In the genomic region with DNA sequence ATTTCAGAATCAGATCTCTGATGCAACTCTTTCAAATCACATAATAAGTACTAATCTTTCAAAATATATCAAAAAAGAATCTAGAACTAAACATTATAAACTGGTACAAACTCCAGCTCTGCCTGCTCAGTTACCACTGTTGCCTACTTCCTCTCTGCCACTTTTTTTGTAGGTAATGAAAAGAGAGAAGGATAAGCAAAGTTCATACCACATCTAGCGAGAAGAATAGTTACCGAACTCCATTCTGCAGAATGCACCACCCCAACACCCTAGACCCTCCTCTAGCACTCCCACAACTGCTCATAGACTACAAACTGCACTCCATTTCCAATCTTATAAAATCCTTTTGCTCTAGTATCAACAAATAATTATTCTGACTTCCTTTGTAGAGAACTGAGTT, we compare ENCODE assay signal across 26 cellular contexts. TPM values are rescaled to one million over a fixed set of nuclear protein-coding genes. Genes with fewer than 3 reads are reported as not detected.
DNase-seq lines count a peak whose midpoint lies in the region; ATAC-seq, FAIRE-seq and TF ChIP-seq lines count a peak whose summit lies in the region.
"Had no signal": no experiment of that assay in that cellular context is flagged by ENCODE, and none has a peak within 500 bp of the region (broad histone marks: within the 10 kb centered on the region; RNA-seq: fewer than 3 reads in every experiment).

No MANE protein-coding gene starts in this region.

- no peak for FAIRE-seq in GM12878 (lab: Jason Lieb, UNC)
- FAIRE-seq: G401.6, H1 had no signal

- no peaks in the 10 kb centered on the region for H3K36me3 ChIP-seq in Loucy (ENCODE audit: insufficient read depth, low read length)
- H3K36me3 ChIP-seq in GM12878 (ENCODE audit: control insufficient read depth in 2 of 2, insufficient read depth in 2 of 2, low read length in 1 of 2), result no peaks in the 10 kb centered on the region
- H3K36me3 ChIP-seq: adrenal gland, colonic mucosa, heart right ventricle, tibial nerve had no signal

- TF ChIP-seq POLR2A in GM12878 (IDR thresholded peaks at IDR 0.05; ENCODE audit: low read depth, low read length), result no peak

- H3K4me2 ChIP-seq in Loucy (ENCODE audit: low read depth, low read length, poor library complexity, severe bottlenecking), result no peak overlapping the region
- no peak overlapping the region for H3K4me2 ChIP-seq in GM12878 (ENCODE audit: control insufficient read depth, insufficient read depth)
- H3K4me2 ChIP-seq: KMS-11 had no signal

- SMC1A ChIA-PET in GM12878 (lab: Charles Lee; ENCODE audit: uncharacterized antibody, unreplicated experiment), result interaction anchor here (0.7 to 1.2 kb wide), 3 partner anchors 9 to 28 kb away, joined by 3 read pairs; no protein-coding TSS in a partner anchor

- TF ChIP-seq EP300 in GM12878 (IDR thresholded peaks at IDR 0.05; ENCODE audit: borderline replicate concordance in 1 of 2, control insufficient read depth in 1 of 2, low read depth in 2 of 2, low read length in 2 of 2), result no peak

- H3K9ac ChIP-seq in Loucy (ENCODE audit: low read depth, low read length, poor library complexity, severe bottlenecking) (no peak overlapping the region), GM12878 (ENCODE audit: control insufficient read depth, insufficient read depth, low read length) (no peak overlapping the region)
- H3K9ac ChIP-seq: KMS-11 had no signal

- WGBS in GM12878 (ENCODE audit: insufficient coverage, insufficient replicate concordance, low lambda C conversion rate, missing lambda C conversion rate), result 100% methylated on average over 2 of the region's 2 CpGs

- no TSS peak for BruUV-seq in GM12878 (replicated peaks; lab: Mats Ljungman, UMichigan)

- H3K9me3 ChIP-seq in Loucy (ENCODE audit: insufficient read depth, low read depth, low read length) (no peaks in the 10 kb centered on the region), GM12878 (replicated peaks; ENCODE audit: control insufficient read depth, insufficient read depth, low read length) (no peaks in the 10 kb centered on the region)
- H3K9me3 ChIP-seq: adrenal gland, colonic mucosa, heart right ventricle, psoas muscle, tibial nerve had no signal

- POLR2A ChIA-PET in GM12878 (lab: Charles Lee), result interaction anchor here (1.3 to 1.6 kb wide), 2 partner anchors 18 to 20 kb away, joined by 5 to 7 read pairs; no protein-coding TSS in a partner anchor

- no peak overlapping the region for H3K27ac ChIP-seq in GM12878 (ENCODE audit: control insufficient read depth, insufficient read depth)
- H3K27ac ChIP-seq: adrenal gland, colonic mucosa, foreskin keratinocyte, heart right ventricle, KMS-11, psoas muscle, tibial nerve had no signal

- H3K79me2 ChIP-seq in Loucy (ENCODE audit: insufficient read depth, low read length) (no peaks in the 10 kb centered on the region), GM12878 (ENCODE audit: control insufficient read depth, insufficient read depth, low read length) (no peaks in the 10 kb centered on the region)

- H3K27me3 ChIP-seq in Loucy (ENCODE audit: insufficient read depth, low read length, poor library complexity, severe bottlenecking), result no peaks in the 10 kb centered on the region
- no peaks in the 10 kb centered on the region for H3K27me3 ChIP-seq in GM12878 (replicated peaks in 1 of 2; ENCODE audit: control insufficient read depth in 2 of 2, insufficient read depth in 2 of 2, low read length in 1 of 2)
- H3K27me3 ChIP-seq: adrenal gland, colonic mucosa, foreskin keratinocyte, heart right ventricle, tibial nerve had no signal

- TF ChIP-seq CTCF in Loucy (conservative IDR thresholded peaks at IDR 0.05; ENCODE audit: low read length) (no peak), GM12878 (IDR thresholded peaks at IDR 0.05 in 2 of 3, conservative IDR thresholded peaks at IDR 0.05 in 1 of 3; ENCODE audit: control insufficient read depth in 2 of 3, extremely low read depth in 1 of 3, insufficient read depth in 1 of 3, low read depth in 3 of 3, low read length in 3 of 3) (no peak)

- H3F3A ChIP-seq in Loucy (ENCODE audit: low read depth), result no peaks in the 10 kb centered on the region

- H3K4me3 ChIP-seq in Loucy (ENCODE audit: low read length, poor library complexity, severe bottlenecking) (no peak overlapping the region), GM12878 (no peak overlapping the region)
- H3K4me3 ChIP-seq: adrenal gland, colonic mucosa, heart right ventricle, psoas muscle, tibial nerve had no signal

- ATAC-seq in GM12878 (no peak), GM21825 (IDR thresholded peaks at IDR 0.05; ENCODE audit: unreplicated experiment) (no peak)
- ATAC-seq: foreskin keratinocyte, heart right ventricle, psoas muscle, SK-N-SH treated with all-trans-retinoic acid at 6 μM for 48 hours had no signal

- intact Hi-C loops in GM12878 (cut with micrococcal nuclease; ENCODE audit: unreplicated experiment), result loop anchor here (5.0 kb wide), 1 partner anchor 62 kb away; the partner anchor contains the start of gene RPS3A

- no peaks in the 10 kb centered on the region for H3K9me2 ChIP-seq in Loucy (replicated peaks; ENCODE audit: low read depth, low read length)

- in situ Hi-C loops in GM12878 (cut with MboI), result no loop called here

- RAD21 ChIA-PET in GM12878 (lab: Charles Lee; ENCODE audit: unreplicated experiment), result interaction anchor here (0.5 to 1.6 kb wide), 3 partner anchors 18 to 25 kb away, joined by 3 to 5 read pairs (median 4); no protein-coding TSS in a partner anchor

- no peaks in the 10 kb centered on the region for H4K20me1 ChIP-seq in Loucy (ENCODE audit: insufficient read depth, low read length, poor library complexity, severe bottlenecking)
- no peaks in the 10 kb centered on the region for H4K20me1 ChIP-seq in GM12878 (ENCODE audit: control insufficient read depth, insufficient read depth)

- peak; percentile 33 for DNase-seq in COR-L47 (lab: John Stamatoyannopoulos, UW)
- DNase-seq in NCI-H69 (lab: John Stamatoyannopoulos, UW), result peak; percentile 28
- DNase-seq in GM12878 (ENCODE audit: low read depth, low spot score), result no peak
- no peak for DNase-seq in activated T-cell treated with anti-CD3 and anti-CD28 coated beads, Interleukin-2, amount 50 U/mL, for 48 hours
- no peak for DNase-seq in retina
- no peak for DNase-seq in stimulated activated naive CD4-positive, alpha-beta T cell (lab: John Stamatoyannopoulos, UW)
- DNase-seq: activated CD4-positive, alpha-beta T cell treated with anti-CD3 and anti-CD28 coated beads for 1 hour; activated gamma-delta T cell treated with Interleukin-2 at 50 U/mL for 16 hours; adrenal gland; C1 segment of cervical spinal cord; effector memory CD4-positive, alpha-beta T cell; foreskin keratinocyte; heart right ventricle; mammary epithelial cell; NCI-H524; psoas muscle; stimulated activated CD8-positive, alpha-beta memory T cell treated with anti-CD3 and anti-CD28 coated beads, Interleukin-4, amount 100 ng/mL, for 48 hours; T-helper 9 cell had no signal

- TF ChIP-seq RAD21 in GM12878 (IDR thresholded peaks at IDR 0.05; ENCODE audit: insufficient read depth, low read depth, low read length), result no peak

- H3K4me1 ChIP-seq in Loucy (ENCODE audit: insufficient read depth, low read length, poor library complexity, severe bottlenecking) (no peaks in the 10 kb centered on the region), GM12878 (ENCODE audit: control insufficient read depth, insufficient read depth, low read length) (peaks cover 18% of the 10 kb centered on the region)
- H3K4me1 ChIP-seq: adrenal gland, colonic mucosa, psoas muscle, tibial nerve had no signal

- H2AFZ ChIP-seq in Loucy (ENCODE audit: low read length) (peak overlapping the region; percentile 77; the same call in 1 of the 2 replicates), GM12878 (ENCODE audit: control insufficient read depth, low read depth, low read length) (peak overlapping the region; percentile 21; the same call in 1 of the 2 replicates)

- CTCF ChIA-PET in GM12878 (lab: Yijun Ruan, JAX), result interaction anchor here (0.7 to 1.3 kb wide), 4 partner anchors 11 to 64 kb away, joined by 3 to 4 read pairs (median 3); no protein-coding TSS in a partner anchor

TF ChIP-seq in GM12878, 131 proteins besides CTCF, POLR2A, EP300 and RAD21:
- TF ChIP-seq, protein P1, sequence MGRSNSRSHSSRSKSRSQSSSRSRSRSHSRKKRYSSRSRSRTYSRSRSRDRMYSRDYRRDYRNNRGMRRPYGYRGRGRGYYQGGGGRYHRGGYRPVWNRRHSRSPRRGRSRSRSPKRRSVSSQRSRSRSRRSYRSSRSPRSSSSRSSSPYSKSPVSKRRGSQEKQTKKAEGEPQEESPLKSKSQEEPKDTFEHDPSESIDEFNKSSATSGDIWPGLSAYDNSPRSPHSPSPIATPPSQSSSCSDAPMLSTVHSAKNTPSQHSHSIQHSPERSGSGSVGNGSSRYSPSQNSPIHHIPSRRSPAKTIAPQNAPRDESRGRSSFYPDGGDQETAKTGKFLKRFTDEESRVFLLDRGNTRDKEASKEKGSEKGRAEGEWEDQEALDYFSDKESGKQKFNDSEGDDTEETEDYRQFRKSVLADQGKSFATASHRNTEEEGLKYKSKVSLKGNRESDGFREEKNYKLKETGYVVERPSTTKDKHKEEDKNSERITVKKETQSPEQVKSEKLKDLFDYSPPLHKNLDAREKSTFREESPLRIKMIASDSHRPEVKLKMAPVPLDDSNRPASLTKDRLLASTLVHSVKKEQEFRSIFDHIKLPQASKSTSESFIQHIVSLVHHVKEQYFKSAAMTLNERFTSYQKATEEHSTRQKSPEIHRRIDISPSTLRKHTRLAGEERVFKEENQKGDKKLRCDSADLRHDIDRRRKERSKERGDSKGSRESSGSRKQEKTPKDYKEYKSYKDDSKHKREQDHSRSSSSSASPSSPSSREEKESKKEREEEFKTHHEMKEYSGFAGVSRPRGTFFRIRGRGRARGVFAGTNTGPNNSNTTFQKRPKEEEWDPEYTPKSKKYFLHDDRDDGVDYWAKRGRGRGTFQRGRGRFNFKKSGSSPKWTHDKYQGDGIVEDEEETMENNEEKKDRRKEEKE (IDR thresholded peaks at IDR 0.05), result no peak
- TF ChIP-seq ESRRA (IDR thresholded peaks at IDR 0.05; ENCODE audit: low read length), result no peak

RNA-seq across cellular contexts. Expression of gene LRBA, which starts 19.7 kb away (rescaled TPM):
- 574 and 578 TPM in 2 replicates for total RNA-seq in GM12878 (2013; cell fraction: nucleolus; rRNA removed)
- total RNA-seq in GM12878 (2014; rRNA removed) (75.5 and 89.8 TPM in 2 replicates), GM12878 (2014; rRNA removed; fragmentation: Illumina TruSeq; extraction: Trizol) (93.4 and 101 TPM in 2 replicates), GM12878 (2021) (70.6 and 72.7 TPM in 2 replicates)
- polyA plus RNA-seq in GM12878 (2011; ENCODE audit: low read depth), result 40.5 TPM
- polyA plus RNA-seq in GM12878 (2011; rRNA removed) (74.6 and 82.6 TPM in 2 replicates), GM12878 (2014; fragmentation: Illumina TruSeq; extraction: Trizol) (74.4 and 98.9 TPM in 2 replicates), GM12878 (2014; fragmentation: Nextera tagmentation; extraction: Ambion mirVana) (10 to 100 TPM; 20.3 to 22.0 TPM), GM12878 (2014; rRNA removed) (37.1 and 39.4 TPM in 2 replicates), GM12878 (2016; fragmentation: Nextera tagmentation; extraction: Ambion mirVana) (10 to 100 TPM; 24.8 to 29.4 TPM)
- 71.9 and 79.6 TPM in 2 replicates for polyA plus RNA-seq in GM12878 (2011; cell fraction: cytosol; rRNA removed)
- 58.5 and 60.2 TPM in 2 replicates for polyA plus RNA-seq in GM12878 (2011; cell fraction: nucleus; rRNA removed)
- polyA plus RNA-seq in GM12878 (2012), result 39.6 and 45.7 TPM in 2 replicates
- polyA minus RNA-seq in GM12878 (2011; rRNA and poly(A)+ RNA removed), result 433 TPM in 2 replicates
- polyA minus RNA-seq in GM12878 (2011; cell fraction: cytosol; rRNA and poly(A)+ RNA removed), result 91.3 and 96.2 TPM in 2 replicates
- 384 and 542 TPM in 2 replicates for polyA minus RNA-seq in GM12878 (2011; cell fraction: nucleus; rRNA and poly(A)+ RNA removed)

Comparison
In these comparisons a context has a peak if more than half of its experiments do, and no peak if none do; other contexts are left out.
1. DNase-seq: peak in COR-L47 (single experiment) and NCI-H69 (single experiment); none in GM12878 (single experiment), activated T-cell treated with anti-CD3 and anti-CD28 coated beads, Interleukin-2, amount 50 U/mL, for 48 hours (0 of 2), retina (single experiment) and stimulated activated naive CD4-positive, alpha-beta T cell (0 of 6).